10 cellular contexts compared by ENCODE assay signal in the genomic region with DNA sequence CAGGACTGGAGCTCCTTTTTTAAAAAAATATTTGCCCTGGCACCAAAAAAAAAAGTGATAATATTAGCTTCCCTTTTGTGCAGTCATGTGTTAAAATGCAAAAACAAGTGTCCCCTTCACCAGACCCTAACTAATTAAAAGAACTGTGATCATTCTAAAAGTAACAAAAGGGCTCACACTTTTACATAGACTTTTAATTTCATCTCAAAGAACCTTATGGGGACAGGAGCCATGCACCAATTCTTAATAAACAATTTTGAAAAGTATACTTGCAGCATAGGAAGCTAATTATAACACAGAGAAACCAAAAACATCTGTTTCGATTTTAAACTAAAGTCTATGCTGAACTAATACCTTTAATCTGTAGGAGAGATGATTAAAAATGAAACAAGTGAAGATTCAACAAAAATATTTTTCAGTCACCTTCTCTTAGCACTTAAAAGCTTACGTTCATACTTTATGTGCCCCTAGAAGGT. TPM values are rescaled to one million over a fixed set of nuclear protein-coding genes. Genes with fewer than 3 reads are reported as not detected.
A peak's percentile ranks its signal among the peaks of the same experiment; 100 is the strongest.
DNase-seq lines count a peak whose midpoint lies in the region; ATAC-seq, FAIRE-seq and TF ChIP-seq lines count a peak whose summit lies in the region.
"Had no signal": no experiment of that assay in that cellular context is flagged by ENCODE, and none has a peak within 500 bp of the region (broad histone marks: within the 10 kb centered on the region; RNA-seq: fewer than 3 reads in every experiment).

No MANE protein-coding gene starts in this region.

- no peaks in the 10 kb centered on the region for H3K4me1 Mint-ChIP-seq in glutamatergic neuron (ENCODE audit: low read depth, unreplicated experiment)

- H3K4me3 ChIP-seq in adipocyte (ENCODE audit: low read length), result no peak overlapping the region
- no peak overlapping the region for H3K4me3 ChIP-seq in pancreas
- H3K4me3 ChIP-seq: tibial nerve had no signal

- H3K36me3 ChIP-seq in adipocyte (ENCODE audit: control insufficient read depth, insufficient read depth, low read length, severe bottlenecking) (peaks cover 53% of the 10 kb centered on the region), pancreas (peaks cover 0 to 5% (median 0%) of the 10 kb centered on the region in 3 donors)

- H3K27me3 Mint-ChIP-seq in glutamatergic neuron (ENCODE audit: unreplicated experiment), result no peaks in the 10 kb centered on the region

- no peak for FAIRE-seq in pancreas (lab: Jason Lieb, UNC)

- intact Hi-C loops in pancreas (cut with DNase I), result loop anchor here in 1 of 3 donors (10.0 kb wide), 1 partner anchor 191 kb away; no protein-coding TSS in a partner anchor

- H3K4me1 ChIP-seq in adipocyte (ENCODE audit: control insufficient read depth, insufficient read depth, low read length), result peaks cover 27% of the 10 kb centered on the region
- peaks cover 0 to 11% (median 5%) of the 10 kb centered on the region in 3 donors for H3K4me1 ChIP-seq in pancreas

- H3K9ac ChIP-seq in adipocyte (ENCODE audit: low read length), result no peak overlapping the region

- 79 to 90% methylated on average over 2 of the region's 2 CpGs for WGBS in pancreas, 2 donors

- H3K9me3 Mint-ChIP-seq in glutamatergic neuron (ENCODE audit: unreplicated experiment), result no peaks in the 10 kb centered on the region

- no peak overlapping the region for H3K27ac ChIP-seq in pancreas

- no peak overlapping the region for H3K27ac Mint-ChIP-seq in glutamatergic neuron (ENCODE audit: unreplicated experiment)

- TF ChIP-seq CTCF in glutamatergic neuron (IDR thresholded peaks at IDR 0.05; ENCODE audit: partially characterized antibody, unreplicated experiment), result no peak
- TF ChIP-seq CTCF in pancreas (IDR thresholded peaks at IDR 0.05), result no peak

- H3K27me3 ChIP-seq in adipocyte (replicated peaks; ENCODE audit: control insufficient read depth, insufficient read depth, low read length), result no peaks in the 10 kb centered on the region
- H3K27me3 ChIP-seq in pancreas, result no peaks in the 10 kb centered on the region
- H3K27me3 ChIP-seq: tibial nerve had no signal

- no peaks in the 10 kb centered on the region for H3K9me3 ChIP-seq in adipocyte (ENCODE audit: control insufficient read depth, low read length)
- H3K9me3 ChIP-seq in pancreas, result no peaks in the 10 kb centered on the region
- H3K9me3 ChIP-seq: tibial nerve had no signal

- H3K36me3 Mint-ChIP-seq in glutamatergic neuron (ENCODE audit: unreplicated experiment), result peaks cover 16% of the 10 kb centered on the region

- ATAC-seq in GM18517 (IDR thresholded peaks at IDR 0.05; ENCODE audit: unreplicated experiment) (peak; percentile 58), GM21360 (IDR thresholded peaks at IDR 0.05; ENCODE audit: unreplicated experiment) (peak; percentile 45), HG03103 (IDR thresholded peaks at IDR 0.05; ENCODE audit: low read depth, unreplicated experiment) (peak; percentile 40), pancreas (no peak)

- no peak overlapping the region for H3K4me3 Mint-ChIP-seq in glutamatergic neuron (ENCODE audit: unreplicated experiment)

- peak; percentile 26 for DNase-seq in adipocyte (ENCODE audit: low read depth)
- no peak for DNase-seq in glutamatergic neuron
- DNase-seq in pancreas, result no peak
- DNase-seq in NCI-H526 (lab: John Stamatoyannopoulos, UW), result no peak
- DNase-seq in NCI-H748 treated with DMSO at 0.1 percent for 48 hours (lab: John Stamatoyannopoulos, UW), result no peak
- DNase-seq: T-helper 9 cell had no signal

RNA-seq across cellular contexts. Expression of a gene that starts 17.3 kb away (rescaled TPM):
- total RNA-seq in glutamatergic neuron (ENCODE audit: unreplicated experiment) (62.7 TPM), pancreas (10 to 100 TPM; 12.2 to 33.0 (median 15.7) TPM)
- polyA plus RNA-seq in pancreas, result 1 to 10 TPM; 5.1 to 7.8 TPM

RNA-seq across cellular contexts. Expression of a gene that starts 42.4 kb away (rescaled TPM):
- total RNA-seq in glutamatergic neuron (ENCODE audit: unreplicated experiment), result not detected
- total RNA-seq in pancreas, result not detected
- polyA plus RNA-seq in pancreas, result not detected
- total RNA-seq: tibial nerve had no signal

RNA-seq across cellular contexts. Expression of a gene that starts 56.8 kb away (rescaled TPM):
- total RNA-seq in glutamatergic neuron (ENCODE audit: unreplicated experiment) (not detected), pancreas (not detected)
- not detected for polyA plus RNA-seq in pancreas
- total RNA-seq: tibial nerve had no signal

Comparison
In these comparisons a context has a peak if more than half of its experiments do, and no peak if none do; other contexts are left out.
1. ATAC-seq: peak in GM18517 (single experiment), GM21360 (single experiment) and HG03103 (single experiment); none in pancreas (0 of 4).